Comparison of ENCODE assay signal across 8 cellular contexts in genomic region chr2:74472086-74472944, GRCh38. TPM values are rescaled to one million over a fixed set of nuclear protein-coding genes. Genes with fewer than 3 reads are reported as not detected.
DNase-seq lines count a peak whose midpoint lies in the region; ATAC-seq and TF ChIP-seq lines count a peak whose summit lies in the region.

TSS of gene MRPL53 (minus strand) at chr2:74472680. CDS start at chr2:74472660, 20 bp downstream.

- H3K9me3 Mint-ChIP-seq in activated CD4-positive, alpha-beta T cell treated with anti-CD3 and anti-CD28 coated beads, Interleukin-2, amount 10 ng/mL, durations not matched to agents 24 days and 14 days, result no peaks in the 10 kb centered on the region

- H3K9me3 ChIP-seq in colonic mucosa, result no peaks in the 10 kb centered on the region

- H3K4me3 Mint-ChIP-seq in activated CD4-positive, alpha-beta T cell treated with anti-CD3 and anti-CD28 coated beads, Interleukin-2, amount 10 ng/mL, durations not matched to agents 24 days and 14 days, result peak within 1 kb of the TSS; percentile 99

- H3K9ac ChIP-seq in colonic mucosa (ENCODE audit: low read depth in 2 of 2, low read length in 2 of 2), result peak within 1 kb of the TSS; percentile 84 to 96

- H3K4me1 Mint-ChIP-seq in activated CD4-positive, alpha-beta T cell treated with anti-CD3 and anti-CD28 coated beads, Interleukin-2, amount 10 ng/mL, durations not matched to agents 24 days and 14 days, result peaks cover 22% of the 10 kb centered on the region

- no peaks in the 10 kb centered on the region for H3K27me3 ChIP-seq in colonic mucosa

- H3K4me1 ChIP-seq in colonic mucosa, result peaks cover 9% of the 10 kb centered on the region

- TF ChIP-seq CTCF in colonic mucosa (IDR thresholded peaks at IDR 0.05), result no peak

- peak within 1 kb of the TSS; percentile 98 for H3K27ac Mint-ChIP-seq in activated CD4-positive, alpha-beta T cell treated with anti-CD3 and anti-CD28 coated beads, Interleukin-2, amount 10 ng/mL, durations not matched to agents 24 days and 14 days

- no peaks in the 10 kb centered on the region for H3K27me3 Mint-ChIP-seq in activated CD4-positive, alpha-beta T cell treated with anti-CD3 and anti-CD28 coated beads, Interleukin-2, amount 10 ng/mL, durations not matched to agents 24 days and 14 days

- peak within 1 kb of the TSS; percentile 55 for H3K4me3 ChIP-seq in colonic mucosa

- peak; percentile 91 for TF ChIP-seq POLR2A in GM19099 (IDR thresholded peaks at IDR 0.05; ENCODE audit: extremely low read depth, insufficient read length, low read depth)

- peaks cover 30% of the 10 kb centered on the region for H3K36me3 Mint-ChIP-seq in activated CD4-positive, alpha-beta T cell treated with anti-CD3 and anti-CD28 coated beads, Interleukin-2, amount 10 ng/mL, durations not matched to agents 24 days and 14 days (ENCODE audit: low read depth)

- intact Hi-C loops in activated CD4-positive, alpha-beta T cell treated with anti-CD3 and anti-CD28 coated beads, Interleukin-2, amount 10 ng/mL, durations not matched to agents 24 days and 14 days (cut with micrococcal nuclease), result loop anchor here (1.0 kb wide), 3 partner anchors 10 to 57 kb away; partner anchors contain the start of genes AUP1, CCDC142, HTRA2 and WBP1
- intact Hi-C loops in colonic mucosa (cut with DNase I), result no loop called here

- DNase-seq in Ammon's horn (ENCODE audit: low spot score), result peak; percentile 97
- peak; percentile 91 for DNase-seq in NCI-H69 (lab: John Stamatoyannopoulos, UW)
- peak; percentile 99 for DNase-seq in activated CD4-positive, alpha-beta T cell treated with anti-CD3 and anti-CD28 coated beads, Interleukin-2, amount 10 ng/mL, durations not matched to agents 24 days and 14 days
- DNase-seq in colonic mucosa, result peak; percentile 96
- DNase-seq in left kidney (ENCODE audit: low read depth, low spot score), result peak; percentile 98
- DNase-seq in stimulated activated CD4-positive, alpha-beta T cell treated with anti-CD3 and anti-CD28 coated beads, Interleukin-1b, Interleukin-23, amount 100 ng/mL, for 48 hours, result peak; percentile 94

- H3K36me3 ChIP-seq in colonic mucosa, result peaks cover 4% of the 10 kb centered on the region

- H3K27ac ChIP-seq in colonic mucosa, result peak within 1 kb of the TSS; percentile 88

- peak; percentile 76 for ATAC-seq in HG03378 (IDR thresholded peaks at IDR 0.05; ENCODE audit: unreplicated experiment)

RNA-seq across cellular contexts. Expression of gene MRPL53, which starts in this region (rescaled TPM):
- 89.0 and 115 TPM in 2 replicates for total RNA-seq in activated CD4-positive, alpha-beta T cell treated with anti-CD3 and anti-CD28 coated beads, Interleukin-2, amount 10 ng/mL, durations not matched to agents 24 days and 14 days
- total RNA-seq in colonic mucosa, result 10 to 100 TPM; 64.6 to 90.3 TPM

Comparison
In these comparisons a context has a peak if more than half of its experiments do, and no peak if none do; other contexts are left out.
1. Peak in every context shown above with its lines: DNase-seq, ATAC-seq, H3K4me3 ChIP-seq and H3K27ac ChIP-seq.